22 cellular contexts compared by ENCODE assay signal in genomic region chr4:187321741-187322140, GRCh38.
A peak's percentile ranks its signal among the peaks of the same experiment; 100 is the strongest.
DNase-seq lines count a peak whose midpoint lies in the region; ATAC-seq and TF ChIP-seq lines count a peak whose summit lies in the region.
"Had no signal": no experiment of that assay in that cellular context is flagged by ENCODE, and none has a peak within 500 bp of the region (broad histone marks: within the 10 kb centered on the region; RNA-seq: fewer than 3 reads in every experiment).

No MANE protein-coding gene starts in this region.

- in situ Hi-C loops in brain microvascular endothelial cell (cut with HindIII; ENCODE audit: low pct_ligation_motif_present, low sequenced_read_pairs), result no loop called here

- TF ChIP-seq CTCF in brain microvascular endothelial cell (IDR thresholded peaks at IDR 0.05; ENCODE audit: low read depth, low read length, missing control alignments), result no peak

- no peaks in the 10 kb centered on the region for H3K4me1 ChIP-seq in CD8-positive, alpha-beta memory T cell (ENCODE audit: insufficient read depth, low read length)
- H3K4me1 ChIP-seq: SJSA1 had no signal

- no peaks in the 10 kb centered on the region for H3K9me3 ChIP-seq in CD8-positive, alpha-beta memory T cell (ENCODE audit: low read length)
- H3K9me3 ChIP-seq: SJSA1 had no signal

- peaks cover 12% of the 10 kb centered on the region for H3K9me3 Mint-ChIP-seq in stimulated activated naive CD8-positive, alpha-beta T cell treated with anti-CD3 and anti-CD28 coated beads, Interleukin-15, Interleukin-2, amounts not matched to agents 100 ng/mL and 50 ng/mL, for 24 hours
- peaks cover 13 to 28% of the 10 kb centered on the region in 2 donors for H3K9me3 Mint-ChIP-seq in stimulated activated naive CD8-positive, alpha-beta T cell treated with anti-CD3 and anti-CD28 coated beads, Interleukin-15, amount 100 ng/mL, for 72 hours
- H3K9me3 Mint-ChIP-seq in CD8-positive, alpha-beta memory T cell, result peaks cover 0 to 22% (median 4%) of the 10 kb centered on the region in 5 donors

- H3K27ac ChIP-seq in brain microvascular endothelial cell, result no peak overlapping the region
- H3K27ac ChIP-seq in CD8-positive, alpha-beta memory T cell (ENCODE audit: low read depth, low read length), result no peak overlapping the region
- H3K27ac ChIP-seq: PC-9, SJSA1 had no signal

- CTCF ChIA-PET in CD8-positive, alpha-beta memory T cell (lab: Charles Lee), result no interaction called here

- no peak for ATAC-seq in stimulated activated naive CD8-positive, alpha-beta T cell treated with anti-CD3 and anti-CD28 coated beads, Interleukin-15, amount 100 ng/mL, for 72 hours
- ATAC-seq: GM12878, HCT116 had no signal

- no peak for DNase-seq in stimulated activated naive CD8-positive, alpha-beta T cell treated with anti-CD3 and anti-CD28 coated beads, Interleukin-15, amount 100 ng/mL, for 72 hours
- DNase-seq in brain microvascular endothelial cell (peak; percentile 28), iris pigment epithelial cell (ENCODE audit: low read depth) (peak; percentile 44), stromal cell of bone marrow (ENCODE audit: low read depth) (peak; percentile 16), HK-2 (ENCODE audit: unreplicated experiment) (no peak)
- DNase-seq in CD8-positive, alpha-beta memory T cell, result no peak
- DNase-seq in stimulated activated CD4-positive, alpha-beta T cell treated with anti-CD3 and anti-CD28 coated beads, Interleukin-4, amount 100 ng/mL, for 1 hour, result no peak
- DNase-seq: 8988T, GOT3, NCI-H1092, NCI-H1417 treated with DMSO at 0.1 percent for 48 hours, NCI-H1694 treated with DMSO at 0.1 percent for 48 hours, NCI-H2081, NCI-H2227 treated with DMSO at 0.1 percent for 48 hours, NCI-H526 treated with DMSO at 0.1 percent for 48 hours, PC-9, Right ventricle myocardium superior, RPMI8226 had no signal

- H3K4me1 Mint-ChIP-seq in stimulated activated naive CD8-positive, alpha-beta T cell treated with anti-CD3 and anti-CD28 coated beads, Interleukin-15, Interleukin-2, amounts not matched to agents 100 ng/mL and 50 ng/mL, for 24 hours (ENCODE audit: low read depth), result no peaks in the 10 kb centered on the region
- no peaks in the 10 kb centered on the region for H3K4me1 Mint-ChIP-seq in stimulated activated naive CD8-positive, alpha-beta T cell treated with anti-CD3 and anti-CD28 coated beads, Interleukin-15, amount 100 ng/mL, for 72 hours
- H3K4me1 Mint-ChIP-seq in CD8-positive, alpha-beta memory T cell, result no peaks in the 10 kb centered on the region

- no peaks in the 10 kb centered on the region for H3K36me3 ChIP-seq in brain microvascular endothelial cell (replicated peaks)
- no peaks in the 10 kb centered on the region for H3K36me3 ChIP-seq in CD8-positive, alpha-beta memory T cell (ENCODE audit: insufficient read depth, low read length)
- H3K36me3 ChIP-seq: SJSA1 had no signal

- H3K27me3 Mint-ChIP-seq in stimulated activated naive CD8-positive, alpha-beta T cell treated with anti-CD3 and anti-CD28 coated beads, Interleukin-15, Interleukin-2, amounts not matched to agents 100 ng/mL and 50 ng/mL, for 24 hours, result no peaks in the 10 kb centered on the region
- no peaks in the 10 kb centered on the region for H3K27me3 Mint-ChIP-seq in stimulated activated naive CD8-positive, alpha-beta T cell treated with anti-CD3 and anti-CD28 coated beads, Interleukin-15, amount 100 ng/mL, for 72 hours
- H3K27me3 Mint-ChIP-seq in CD8-positive, alpha-beta memory T cell, result no peaks in the 10 kb centered on the region

- H3K4me3 Mint-ChIP-seq in stimulated activated naive CD8-positive, alpha-beta T cell treated with anti-CD3 and anti-CD28 coated beads, Interleukin-15, Interleukin-2, amounts not matched to agents 100 ng/mL and 50 ng/mL, for 24 hours, result no peak overlapping the region
- H3K4me3 Mint-ChIP-seq in stimulated activated naive CD8-positive, alpha-beta T cell treated with anti-CD3 and anti-CD28 coated beads, Interleukin-15, amount 100 ng/mL, for 72 hours, result no peak overlapping the region
- H3K4me3 Mint-ChIP-seq in CD8-positive, alpha-beta memory T cell, result no peak overlapping the region

- no peaks in the 10 kb centered on the region for H3K36me3 Mint-ChIP-seq in stimulated activated naive CD8-positive, alpha-beta T cell treated with anti-CD3 and anti-CD28 coated beads, Interleukin-15, Interleukin-2, amounts not matched to agents 100 ng/mL and 50 ng/mL, for 24 hours (ENCODE audit: low read depth)
- H3K36me3 Mint-ChIP-seq in CD8-positive, alpha-beta memory T cell, result no peaks in the 10 kb centered on the region

- POLR2A ChIA-PET in CD8-positive, alpha-beta memory T cell (lab: Charles Lee), result no interaction called here

- H3K27me3 ChIP-seq in brain microvascular endothelial cell (replicated peaks), result no peaks in the 10 kb centered on the region
- H3K27me3 ChIP-seq in CD8-positive, alpha-beta memory T cell (ENCODE audit: insufficient read depth, low read length, poor library complexity, severe bottlenecking), result no peaks in the 10 kb centered on the region
- H3K27me3 ChIP-seq: SJSA1 had no signal

- H3K4me3 ChIP-seq in brain microvascular endothelial cell (ENCODE audit: low read depth, low read length), result no peak overlapping the region
- no peak overlapping the region for H3K4me3 ChIP-seq in CD8-positive, alpha-beta memory T cell (ENCODE audit: low read length)
- H3K4me3 ChIP-seq: GM12878, PC-9, SJSA1 had no signal

- H3K27ac Mint-ChIP-seq in stimulated activated naive CD8-positive, alpha-beta T cell treated with anti-CD3 and anti-CD28 coated beads, Interleukin-15, Interleukin-2, amounts not matched to agents 100 ng/mL and 50 ng/mL, for 24 hours, result peak overlapping the region; percentile 1
- no peak overlapping the region for H3K27ac Mint-ChIP-seq in stimulated activated naive CD8-positive, alpha-beta T cell treated with anti-CD3 and anti-CD28 coated beads, Interleukin-15, amount 100 ng/mL, for 72 hours
- no peak overlapping the region for H3K27ac Mint-ChIP-seq in CD8-positive, alpha-beta memory T cell

Comparison
In these comparisons a context has a peak if more than half of its experiments do, and no peak if none do; other contexts are left out.
1. DNase-seq: peak in brain microvascular endothelial cell (single experiment), iris pigment epithelial cell (single experiment) and stromal cell of bone marrow (single experiment); none in stimulated activated naive CD8-positive, alpha-beta T cell treated with anti-CD3 and anti-CD28 coated beads, Interleukin-15, amount 100 ng/mL, for 72 hours (0 of 2), CD8-positive, alpha-beta memory T cell (0 of 5), stimulated activated CD4-positive, alpha-beta T cell treated with anti-CD3 and anti-CD28 coated beads, Interleukin-4, amount 100 ng/mL, for 1 hour (single experiment) and HK-2 (single experiment).